In genomic region chr20:33443512-33444239, GRCh38 we compare ENCODE assay signal across 8 cellular contexts. TPM values are rescaled to one million over a fixed set of nuclear protein-coding genes. Genes with fewer than 3 reads are reported as not detected.
DNase-seq lines count a peak whose midpoint lies in the region; ATAC-seq and TF ChIP-seq lines count a peak whose summit lies in the region.

Gene SNTA1 (minus strand): TSS chr20:33443763. CDS start chr20:33443620, 143 bp downstream.

- H3K4me3 ChIP-seq in A673 (ENCODE audit: low read depth, low read length, poor library complexity, severe bottlenecking) = peak within 1 kb of the TSS; percentile 79

- no peak within 1 kb of the TSS for H3K27ac ChIP-seq in A673 (ENCODE audit: low read depth, low read length, poor library complexity, severe bottlenecking)

- no peaks in the 10 kb centered on the region for H3K36me3 ChIP-seq in A673 (ENCODE audit: insufficient read depth, low read length, poor library complexity, severe bottlenecking)

- no TSS peak for BruUV-seq in A673 (replicated peaks; lab: Mats Ljungman, UMichigan)

- intact Hi-C loops in A673 (cut with micrococcal nuclease; ENCODE audit: unreplicated experiment) = no loop called here

- CTCF ChIA-PET in A673 (lab: Charles Lee) = no interaction called here

- POLR2A ChIA-PET in A673 (lab: Charles Lee; ENCODE audit: low non-redundant PET) = interaction anchor here (0.6 kb wide), 1 partner anchor 1929 kb away, joined by 3 read pairs; the partner anchor contains the start of gene HM13

- H3K9me3 ChIP-seq in A673 (ENCODE audit: low read depth, low read length, poor library complexity, severe bottlenecking) = no peaks in the 10 kb centered on the region

- ATAC-seq in GM19035 (IDR thresholded peaks at IDR 0.05; ENCODE audit: unreplicated experiment) (peak; percentile 73), HG03571 (IDR thresholded peaks at IDR 0.05; ENCODE audit: unreplicated experiment) (peak; percentile 67)

- TF ChIP-seq CTCF in A673 (conservative IDR thresholded peaks at IDR 0.05; ENCODE audit: low read depth, low read length) = no peak

- DNase-seq in A673 (ENCODE audit: low spot score) = peak; percentile 76
- peak; percentile 97 for DNase-seq in NCI-H82 (lab: John Stamatoyannopoulos, UW)
- peak; percentile 92 for DNase-seq in activated CD8-positive, alpha-beta memory T cell treated with anti-CD3 and anti-CD28 coated beads for 24 hours
- DNase-seq in effector CD8-positive, alpha-beta T cell (lab: John Stamatoyannopoulos, UW) = peak; percentile 80
- DNase-seq in lung microvascular endothelial cell (ENCODE audit: low read depth in 2 of 2) = peak; percentile 81 to 90
- peak; percentile 71 to 93 (median 74) for DNase-seq in stimulated activated CD4-positive, alpha-beta T cell treated with anti-CD3 and anti-CD28 coated beads, TNF-alpha, amount 100 ng/mL, for 24 hours (ENCODE audit: low read depth in 3 of 3)

- peaks cover 6% of the 10 kb centered on the region for H3K4me1 ChIP-seq in A673 (ENCODE audit: insufficient read depth, low read length, poor library complexity, severe bottlenecking)

- no peaks in the 10 kb centered on the region for H3K27me3 ChIP-seq in A673 (replicated peaks; ENCODE audit: insufficient read depth, low read depth, low read length, poor library complexity)

RNA-seq across cellular contexts. Expression of gene SNTA1, which starts in this region (rescaled TPM):
- total RNA-seq in A673 (2021) (4.4 and 7.5 TPM in 2 replicates), lung microvascular endothelial cell (5.4 TPM in 2 replicates)
